1 cellular context compared by ENCODE assay signal in the genomic region with DNA sequence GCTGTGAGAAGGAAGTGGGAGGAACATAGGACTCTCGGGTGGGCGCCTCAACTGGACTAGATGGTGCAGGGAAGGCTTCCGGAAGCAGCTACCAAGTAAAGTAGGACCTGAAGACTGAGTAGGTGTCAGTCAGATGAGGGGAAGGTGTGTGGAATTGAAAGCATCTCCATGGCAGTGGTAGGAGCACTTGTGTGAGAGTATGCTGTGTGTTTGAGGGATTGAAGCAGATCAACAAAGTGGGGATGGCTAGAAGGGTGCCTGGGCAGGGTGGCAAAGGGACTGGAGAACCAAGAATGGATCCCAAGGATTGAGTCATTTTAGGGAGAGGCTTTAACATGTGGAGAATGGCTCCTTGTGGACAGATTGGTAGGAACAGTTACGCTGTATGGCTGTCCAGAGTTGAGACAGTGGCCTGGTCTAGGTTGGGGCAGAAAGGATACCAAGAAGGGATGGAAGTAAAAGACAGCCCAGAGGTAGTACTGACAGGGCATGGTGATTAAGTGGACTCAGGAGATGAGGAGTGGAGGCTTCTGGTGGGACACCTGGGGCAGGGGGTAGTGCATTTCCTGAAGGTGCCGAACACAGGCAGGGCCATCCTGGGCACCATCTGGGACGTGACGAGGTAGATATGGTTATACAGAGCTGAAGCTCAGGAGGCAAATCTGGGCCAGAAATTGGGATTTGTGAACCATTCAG.
TF ChIP-seq lines count a peak whose summit lies in the region.

No MANE protein-coding gene starts in this region.

TF ChIP-seq in IMR-90, 13 proteins besides CTCF, POLR2A, EP300 and RAD21 (continued from another document):
- TF ChIP-seq ELK1 (IDR thresholded peaks at IDR 0.05; ENCODE audit: borderline replicate concordance, low read depth, low read length) = no peak
